1 cellular context compared by ENCODE assay signal in genomic region chr14:105480807-105481801, GRCh38.
TF ChIP-seq lines count a peak whose summit lies in the region.

No MANE protein-coding gene starts in this region.

TF ChIP-seq in K562, 482 proteins besides CTCF, POLR2A, EP300 and RAD21 (continued from another document):
- TF ChIP-seq, protein P1, sequence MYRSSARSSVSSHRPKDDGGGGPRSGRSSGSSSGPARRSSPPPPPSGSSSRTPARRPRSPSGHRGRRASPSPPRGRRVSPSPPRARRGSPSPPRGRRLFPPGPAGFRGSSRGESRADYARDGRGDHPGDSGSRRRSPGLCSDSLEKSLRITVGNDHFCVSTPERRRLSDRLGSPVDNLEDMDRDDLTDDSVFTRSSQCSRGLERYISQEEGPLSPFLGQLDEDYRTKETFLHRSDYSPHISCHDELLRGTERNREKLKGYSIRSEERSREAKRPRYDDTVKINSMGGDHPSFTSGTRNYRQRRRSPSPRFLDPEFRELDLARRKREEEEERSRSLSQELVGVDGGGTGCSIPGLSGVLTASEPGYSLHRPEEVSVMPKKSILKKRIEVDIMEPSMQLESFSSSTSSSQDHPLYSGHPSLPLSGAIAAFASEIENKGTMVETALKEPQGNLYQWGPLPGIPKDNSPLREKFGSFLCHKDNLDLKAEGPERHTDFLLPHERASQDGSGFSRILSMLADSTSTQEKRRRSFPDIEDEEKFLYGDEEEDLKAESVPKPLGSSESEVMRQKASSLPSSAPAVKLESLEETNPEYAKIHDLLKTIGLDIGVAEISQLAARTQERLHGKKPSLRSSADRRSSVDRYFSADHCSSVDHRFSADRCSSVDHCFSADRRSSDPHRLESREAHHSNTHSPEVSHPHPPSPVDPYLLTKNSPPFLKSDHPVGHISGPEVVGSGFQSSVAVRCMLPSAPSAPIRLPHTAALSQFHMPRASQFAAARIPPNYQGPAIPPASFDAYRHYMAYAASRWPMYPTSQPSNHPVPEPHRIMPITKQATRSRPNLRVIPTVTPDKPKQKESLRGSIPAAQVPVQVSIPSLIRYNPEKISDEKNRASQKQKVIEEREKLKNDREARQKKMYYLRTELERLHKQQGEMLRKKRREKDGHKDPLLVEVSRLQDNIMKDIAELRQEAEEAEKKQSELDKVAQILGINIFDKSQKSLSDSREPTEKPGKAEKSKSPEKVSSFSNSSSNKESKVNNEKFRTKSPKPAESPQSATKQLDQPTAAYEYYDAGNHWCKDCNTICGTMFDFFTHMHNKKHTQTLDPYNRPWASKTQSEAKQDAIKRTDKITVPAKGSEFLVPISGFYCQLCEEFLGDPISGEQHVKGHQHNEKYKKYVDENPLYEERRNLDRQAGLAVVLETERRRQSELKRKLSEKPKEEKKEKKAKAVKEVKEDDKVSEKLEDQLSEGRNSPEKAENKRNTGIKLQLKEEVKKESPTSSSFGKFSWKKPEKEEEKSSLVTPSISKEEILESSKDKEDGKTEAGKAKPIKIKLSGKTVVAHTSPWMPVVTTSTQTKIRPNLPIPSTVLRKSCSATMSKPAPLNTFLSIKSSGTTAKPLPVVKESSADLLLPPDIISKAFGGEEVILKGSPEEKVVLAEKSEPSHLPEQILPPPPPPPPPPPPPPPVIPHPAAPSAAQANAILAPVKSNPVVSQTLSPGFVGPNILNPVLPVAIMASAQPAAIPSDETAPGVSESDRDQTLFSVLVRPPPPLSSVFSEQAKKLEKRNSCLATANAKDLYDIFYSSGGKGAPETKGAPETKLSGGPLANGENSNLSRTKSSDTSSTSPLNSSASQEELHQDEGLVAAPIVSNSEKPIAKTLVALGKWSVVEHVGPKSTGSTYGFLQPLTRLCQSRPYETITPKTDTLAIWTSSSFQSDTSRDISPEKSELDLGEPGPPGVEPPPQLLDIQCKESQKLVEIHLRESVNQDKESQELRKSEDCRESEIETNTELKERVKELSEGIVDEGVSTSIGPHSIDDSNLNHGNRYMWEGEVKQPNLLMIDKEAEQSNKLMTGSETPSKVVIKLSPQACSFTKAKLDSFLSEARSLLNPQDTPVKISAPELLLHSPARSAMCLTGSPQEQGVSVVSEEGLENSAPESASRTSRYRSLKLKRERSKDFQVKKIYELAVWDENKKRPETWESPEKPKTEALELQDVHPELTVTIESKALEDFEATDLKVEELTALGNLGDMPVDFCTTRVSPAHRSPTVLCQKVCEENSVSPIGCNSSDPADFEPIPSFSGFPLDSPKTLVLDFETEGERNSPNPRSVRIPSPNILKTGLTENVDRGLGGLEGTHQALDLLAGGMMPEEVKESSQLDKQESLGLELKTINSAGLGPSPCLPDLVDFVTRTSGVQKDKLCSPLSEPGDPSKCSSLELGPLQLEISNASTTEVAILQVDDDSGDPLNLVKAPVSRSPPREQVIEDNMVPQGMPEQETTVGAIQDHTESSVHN (IDR thresholded peaks at IDR 0.05; ENCODE audit: borderline replicate concordance in 1 of 2, low read depth in 1 of 2), result no peak
- TF ChIP-seq PHB (CRISPR knock-in tag; IDR thresholded peaks at IDR 0.05), result no peak
